In genomic region chr3:2898591-2899353, GRCh38 we compare ENCODE assay signal across 26 cellular contexts.
DNase-seq lines count a peak whose midpoint lies in the region; ATAC-seq and TF ChIP-seq lines count a peak whose summit lies in the region.
"Had no signal": no experiment of that assay in that cellular context is flagged by ENCODE, and none has a peak within 500 bp of the region (broad histone marks: within the 10 kb centered on the region; RNA-seq: fewer than 3 reads in every experiment).

No MANE protein-coding gene starts in this region.

- no peak overlapping the region for H3K56ac ChIP-seq in mesendoderm (ENCODE audit: low read length)

- no peak overlapping the region for H3K4me2 ChIP-seq in mesendoderm (ENCODE audit: low read length)
- H3K4me2 ChIP-seq: A549 had no signal

- H3K4me1 ChIP-seq in Caco-2 (peaks cover 44% of the 10 kb centered on the region), HUES64 (ENCODE audit: insufficient read depth, low read length) (peaks cover 34% of the 10 kb centered on the region), endodermal cell (ENCODE audit: control insufficient read depth, insufficient read depth, low read length) (no peaks in the 10 kb centered on the region), mesendoderm (ENCODE audit: control insufficient read depth, low read depth, low read length) (no peaks in the 10 kb centered on the region), lower lobe of right lung (no peaks in the 10 kb centered on the region)
- H3K4me1 ChIP-seq: A549, adrenal gland, suprapubic skin, upper lobe of right lung had no signal

- TF ChIP-seq CTCF in Caco-2 (IDR thresholded peaks at IDR 0.05; ENCODE audit: insufficient read depth in 1 of 2, low read depth in 1 of 2, low read length in 1 of 2, severe bottlenecking in 1 of 2, unreplicated experiment in 1 of 2) (no peak), endodermal cell (conservative IDR thresholded peaks at IDR 0.05) (peak; percentile 24), lower lobe of right lung (IDR thresholded peaks at IDR 0.05) (no peak)

- H3K27ac Mint-ChIP-seq in Caco-2 (ENCODE audit: unreplicated experiment): no peak overlapping the region
- H3K27ac Mint-ChIP-seq in endodermal cell: no peak overlapping the region
- H3K27ac Mint-ChIP-seq: activated CD8-positive, alpha-beta T cell treated with anti-CD3 and anti-CD28 coated beads for 36 hours; activated naive CD4-positive, alpha-beta T cell treated with anti-CD3 and anti-CD28 coated beads, Interleukin-2, amount 10 ng/mL, durations not matched to agents 7 days and 5 days; naive thymus-derived CD4-positive, alpha-beta T cell had no signal

- H3K79me2 ChIP-seq in mesendoderm (ENCODE audit: control insufficient read depth, insufficient read depth, low read length): no peaks in the 10 kb centered on the region

- no TSS peak for BruUV-seq in Caco-2 (replicated peaks; lab: Mats Ljungman, UMichigan)

- H3K36me3 ChIP-seq in Caco-2 (ENCODE audit: control insufficient read depth, insufficient read depth, low read length): no peaks in the 10 kb centered on the region
- H3K36me3 ChIP-seq in HUES64 (ENCODE audit: insufficient read depth, low read length): no peaks in the 10 kb centered on the region
- no peaks in the 10 kb centered on the region for H3K36me3 ChIP-seq in endodermal cell (ENCODE audit: control insufficient read depth, insufficient read depth, low read length)
- no peaks in the 10 kb centered on the region for H3K36me3 ChIP-seq in mesendoderm (ENCODE audit: control insufficient read depth, insufficient read depth, low read length)
- no peaks in the 10 kb centered on the region for H3K36me3 ChIP-seq in lower lobe of right lung
- H3K36me3 ChIP-seq: adrenal gland, suprapubic skin, upper lobe of right lung had no signal

- intact Hi-C loops in Caco-2 (cut with micrococcal nuclease; ENCODE audit: unreplicated experiment) (loop anchor here (1.0 to 5.0 kb wide), 3 partner anchors 36 to 133 kb away; no protein-coding TSS in a partner anchor), lower lobe of right lung (cut with DNase I) (no loop called here)

- no peak overlapping the region for H4K5ac ChIP-seq in mesendoderm (ENCODE audit: low read length)

- H3K4me3 Mint-ChIP-seq in Caco-2 (ENCODE audit: unreplicated experiment) (peak overlapping the region; percentile 2), endodermal cell (no peak overlapping the region)
- H3K4me3 Mint-ChIP-seq: activated CD8-positive, alpha-beta T cell treated with anti-CD3 and anti-CD28 coated beads for 36 hours; activated naive CD4-positive, alpha-beta T cell treated with anti-CD3 and anti-CD28 coated beads, Interleukin-2, amount 10 ng/mL, durations not matched to agents 7 days and 5 days; naive thymus-derived CD4-positive, alpha-beta T cell had no signal

- H3K27me3 Mint-ChIP-seq in Caco-2 (ENCODE audit: insufficient read depth, unreplicated experiment) (no peaks in the 10 kb centered on the region), endodermal cell (ENCODE audit: insufficient read depth) (peaks cover 22% of the 10 kb centered on the region)
- H3K27me3 Mint-ChIP-seq: activated CD8-positive, alpha-beta T cell treated with anti-CD3 and anti-CD28 coated beads for 36 hours; activated naive CD4-positive, alpha-beta T cell treated with anti-CD3 and anti-CD28 coated beads, Interleukin-2, amount 10 ng/mL, durations not matched to agents 7 days and 5 days had no signal

- H3K27ac ChIP-seq in HUES64 (ENCODE audit: low read depth, low read length) (peak overlapping the region; percentile 35; the same call in 1 of the 2 replicates), endodermal cell (ENCODE audit: low read depth, low read length) (no peak overlapping the region), mesendoderm (ENCODE audit: low read depth, low read length) (no peak overlapping the region), lower lobe of right lung (no peak overlapping the region)
- H3K27ac ChIP-seq: A549, adrenal gland, skin epidermis, suprapubic skin, upper lobe of right lung had no signal

- no peak overlapping the region for H3K23ac ChIP-seq in mesendoderm (ENCODE audit: low read length)

- DNase-seq in Caco-2: peak in 1 of 2 experiments; percentile 13
- DNase-seq in endodermal cell: no peak
- peak; percentile 13 for DNase-seq in mesendoderm
- DNase-seq in stimulated activated CD4-positive, alpha-beta T cell treated with anti-CD3 and anti-CD28 coated beads, Interleukin-4, amount 100 ng/mL, for 4 hours: no peak
- no peak for DNase-seq in NCI-H2107 (lab: John Stamatoyannopoulos, UW)
- no peak for DNase-seq in amniotic stem cell (lab: John Stamatoyannopoulos, UW)
- no peak for DNase-seq in lower lobe of right lung
- DNase-seq: activated CD8-positive, alpha-beta T cell treated with anti-CD3 and anti-CD28 coated beads for 36 hours; activated naive CD4-positive, alpha-beta T cell treated with anti-CD3 and anti-CD28 coated beads, Interleukin-2, amount 10 ng/mL, durations not matched to agents 7 days and 5 days; adrenal gland; HCEC 1CT; hippocampal formation; Kasumi-1; MV-4-11; naive thymus-derived CD4-positive, alpha-beta T cell; NCI-H1436; NCI-H446 treated with DMSO at 0.1 percent for 48 hours; NCI-H774; SHP77 treated with DMSO at 0.1 percent for 48 hours; stimulated activated naive CD4-positive, alpha-beta T cell; T-helper 2 cell; upper lobe of right lung had no signal

- ATAC-seq in lower lobe of right lung: no peak
- ATAC-seq: A549; activated CD8-positive, alpha-beta T cell treated with anti-CD3 and anti-CD28 coated beads for 36 hours; naive thymus-derived CD4-positive, alpha-beta T cell; upper lobe of right lung had no signal

- H3K79me1 ChIP-seq in mesendoderm (ENCODE audit: low read length): no peaks in the 10 kb centered on the region

- no peak overlapping the region for H4K8ac ChIP-seq in mesendoderm (ENCODE audit: low read depth, low read length)

- CTCF ChIA-PET in Caco-2 (lab: Charles Lee): no interaction called here

- no peaks in the 10 kb centered on the region for H3K9me3 Mint-ChIP-seq in Caco-2 (ENCODE audit: unreplicated experiment)
- H3K9me3 Mint-ChIP-seq in endodermal cell: no peaks in the 10 kb centered on the region
- H3K9me3 Mint-ChIP-seq: activated CD8-positive, alpha-beta T cell treated with anti-CD3 and anti-CD28 coated beads for 36 hours; activated naive CD4-positive, alpha-beta T cell treated with anti-CD3 and anti-CD28 coated beads, Interleukin-2, amount 10 ng/mL, durations not matched to agents 7 days and 5 days had no signal

- H2AK5ac ChIP-seq in mesendoderm (ENCODE audit: low read length): no peak overlapping the region

- H3K4me1 Mint-ChIP-seq in Caco-2 (ENCODE audit: low read depth, unreplicated experiment) (peaks cover 25% of the 10 kb centered on the region), endodermal cell (peaks cover 10% of the 10 kb centered on the region)
- H3K4me1 Mint-ChIP-seq: activated naive CD4-positive, alpha-beta T cell treated with anti-CD3 and anti-CD28 coated beads, Interleukin-2, amount 10 ng/mL, durations not matched to agents 7 days and 5 days; naive thymus-derived CD4-positive, alpha-beta T cell had no signal

- H3K9ac ChIP-seq in HUES64 (ENCODE audit: low read depth, low read length) (no peak overlapping the region), endodermal cell (ENCODE audit: extremely low read depth, low read length, poor library complexity, severe bottlenecking) (no peak overlapping the region), mesendoderm (ENCODE audit: low read length) (no peak overlapping the region)

- no peak overlapping the region for H3K4ac ChIP-seq in mesendoderm (ENCODE audit: low read depth, low read length)

- no peaks in the 10 kb centered on the region for H3K27me3 ChIP-seq in Caco-2 (replicated peaks; ENCODE audit: control insufficient read depth, insufficient read depth, low read length)
- H3K27me3 ChIP-seq in HUES64 (ENCODE audit: insufficient read depth, low read length): no peaks in the 10 kb centered on the region
- peaks cover 10% of the 10 kb centered on the region for H3K27me3 ChIP-seq in endodermal cell (ENCODE audit: control insufficient read depth, insufficient read depth, low read length, poor library complexity, severe bottlenecking)
- H3K27me3 ChIP-seq in mesendoderm (ENCODE audit: insufficient read depth, low read length, poor library complexity): no peaks in the 10 kb centered on the region
- H3K27me3 ChIP-seq in lower lobe of right lung (ENCODE audit: low read depth): no peaks in the 10 kb centered on the region
- H3K27me3 ChIP-seq: adrenal gland, suprapubic skin, upper lobe of right lung had no signal

- no peak overlapping the region for H2BK15ac ChIP-seq in mesendoderm (replicated peaks; ENCODE audit: low read depth)

- H3K9me3 ChIP-seq in Caco-2 (no peaks in the 10 kb centered on the region), HUES64 (ENCODE audit: insufficient read depth, low read depth, low read length) (no peaks in the 10 kb centered on the region), endodermal cell (ENCODE audit: control insufficient read depth, low read length) (no peaks in the 10 kb centered on the region), lower lobe of right lung (no peaks in the 10 kb centered on the region)
- H3K9me3 ChIP-seq: A549, adrenal gland, suprapubic skin, upper lobe of right lung had no signal

- no peak overlapping the region for H2BK120ac ChIP-seq in mesendoderm (ENCODE audit: low read depth, low read length)

- H3K18ac ChIP-seq in mesendoderm (ENCODE audit: low read length): no peak overlapping the region

- H3K36me3 Mint-ChIP-seq in Caco-2 (ENCODE audit: insufficient read depth, unreplicated experiment): peaks cover 11% of the 10 kb centered on the region
- H3K36me3 Mint-ChIP-seq in endodermal cell (ENCODE audit: low read depth): no peaks in the 10 kb centered on the region
- H3K36me3 Mint-ChIP-seq: activated naive CD4-positive, alpha-beta T cell treated with anti-CD3 and anti-CD28 coated beads, Interleukin-2, amount 10 ng/mL, durations not matched to agents 7 days and 5 days; naive thymus-derived CD4-positive, alpha-beta T cell had no signal

- H2BK5ac ChIP-seq in mesendoderm (ENCODE audit: low read length): no peak overlapping the region

- POLR2A ChIA-PET in Caco-2 (lab: Charles Lee): no interaction called here

- WGBS in HUES64: 32% methylated on average over 1 of the region's 1 CpG
- 25 to 55% methylated on average over 1 of the region's 1 CpG for WGBS in endodermal cell (ENCODE audit: insufficient coverage in 1 of 2, insufficient read length in 1 of 2), 2 experiments
- WGBS in mesendoderm (ENCODE audit: extremely low coverage, insufficient coverage, low lambda C conversion rate): no CpG with 5 or more reads among the region's 1 CpG

- H3K4me3 ChIP-seq in Caco-2 (ENCODE audit: low read depth, low read length) (no peak overlapping the region), HUES64 (ENCODE audit: low read length) (no peak overlapping the region), endodermal cell (ENCODE audit: low read length) (no peak overlapping the region), mesendoderm (ENCODE audit: low read length) (no peak overlapping the region), lower lobe of right lung (no peak overlapping the region)
- H3K4me3 ChIP-seq: A549, adrenal gland, skin epidermis, suprapubic skin, upper lobe of right lung had no signal
